8 cellular contexts compared by ENCODE assay signal in genomic region chr7:90597527-90597871, GRCh38. TPM values are rescaled to one million over a fixed set of nuclear protein-coding genes. Genes with fewer than 3 reads are reported as not detected.
DNase-seq lines count a peak whose midpoint lies in the region; ATAC-seq, FAIRE-seq and TF ChIP-seq lines count a peak whose summit lies in the region.
"Had no signal": no experiment of that assay in that cellular context is flagged by ENCODE, and none has a peak within 500 bp of the region (broad histone marks: within the 10 kb centered on the region; RNA-seq: fewer than 3 reads in every experiment).

No MANE protein-coding gene starts in this region.

- H3K36me3 ChIP-seq in HEK293 (ENCODE audit: control insufficient read depth in 2 of 2, insufficient read depth in 1 of 2, low read length in 2 of 2) = no peaks in the 10 kb centered on the region
- H3K36me3 ChIP-seq in iPS-18a (ENCODE audit: control insufficient read depth, low read depth, low read length) = no peaks in the 10 kb centered on the region

- peaks cover 14% of the 10 kb centered on the region for H3K4me1 Mint-ChIP-seq in activated T-helper 17 cell treated with anti-CD3 and anti-CD28 coated beads, Interleukin-2, amount 50 U/mL, for 72 hours
- peaks cover 63% of the 10 kb centered on the region for H3K4me1 Mint-ChIP-seq in stimulated activated memory B cell treated with anti-CD40 and anti-IgM and Interleukin-4, amounts not matched to agents 10 μg/mL and 1 μg/mL and 100 μg/mL, for 72 hours
- peaks cover 20% of the 10 kb centered on the region for H3K4me1 Mint-ChIP-seq in activated CD4-positive, alpha-beta T cell treated with anti-CD3 and anti-CD28 coated beads for 36 hours

- H3K9me3 ChIP-seq in HEK293 (ENCODE audit: control insufficient read depth, insufficient read depth, low read depth, low read length) = no peaks in the 10 kb centered on the region
- H3K9me3 ChIP-seq in iPS-18a (ENCODE audit: control insufficient read depth, low read depth, low read length) = no peaks in the 10 kb centered on the region

- H3K9me3 Mint-ChIP-seq in activated T-helper 17 cell treated with anti-CD3 and anti-CD28 coated beads, Interleukin-2, amount 50 U/mL, for 72 hours = no peaks in the 10 kb centered on the region
- no peaks in the 10 kb centered on the region for H3K9me3 Mint-ChIP-seq in stimulated activated memory B cell treated with anti-CD40 and anti-IgM and Interleukin-4, amounts not matched to agents 10 μg/mL and 1 μg/mL and 100 μg/mL, for 72 hours
- H3K9me3 Mint-ChIP-seq in activated CD4-positive, alpha-beta T cell treated with anti-CD3 and anti-CD28 coated beads for 36 hours (ENCODE audit: low read depth) = no peaks in the 10 kb centered on the region

- TF ChIP-seq CTCF in HEK293 (tag by site-specific recombination; IDR thresholded peaks at IDR 0.05) = no peak

- POLR2A ChIA-PET in HEK293 (lab: Yijun Ruan, JAX) = interaction anchor here (1.3 to 2.3 kb wide), 2 partner anchors 9 to 28 kb away, joined by 5 to 10 read pairs; no protein-coding TSS in a partner anchor
- POLR2A ChIA-PET in activated CD4-positive, alpha-beta T cell treated with anti-CD3 and anti-CD28 coated beads for 36 hours (lab: Charles Lee) = no interaction called here

- H3K4me3 ChIP-seq in HEK293 (ENCODE audit: low read depth, low read length) (peak overlapping the region; percentile 89), iPS-18a (ENCODE audit: low read length) (peak overlapping the region; percentile 76)

- no peak for FAIRE-seq in GM12891 (lab: Jason Lieb, UNC)

- H3K4me3 Mint-ChIP-seq in activated T-helper 17 cell treated with anti-CD3 and anti-CD28 coated beads, Interleukin-2, amount 50 U/mL, for 72 hours = peak overlapping the region; percentile 54
- peak overlapping the region; percentile 91 for H3K4me3 Mint-ChIP-seq in stimulated activated memory B cell treated with anti-CD40 and anti-IgM and Interleukin-4, amounts not matched to agents 10 μg/mL and 1 μg/mL and 100 μg/mL, for 72 hours
- H3K4me3 Mint-ChIP-seq in activated CD4-positive, alpha-beta T cell treated with anti-CD3 and anti-CD28 coated beads for 36 hours = no peak overlapping the region

- no peaks in the 10 kb centered on the region for H3K36me3 Mint-ChIP-seq in activated T-helper 17 cell treated with anti-CD3 and anti-CD28 coated beads, Interleukin-2, amount 50 U/mL, for 72 hours (ENCODE audit: low read depth)
- H3K36me3 Mint-ChIP-seq in stimulated activated memory B cell treated with anti-CD40 and anti-IgM and Interleukin-4, amounts not matched to agents 10 μg/mL and 1 μg/mL and 100 μg/mL, for 72 hours = no peaks in the 10 kb centered on the region
- no peaks in the 10 kb centered on the region for H3K36me3 Mint-ChIP-seq in activated CD4-positive, alpha-beta T cell treated with anti-CD3 and anti-CD28 coated beads for 36 hours (ENCODE audit: low read depth)

- intact Hi-C loops in activated CD4-positive, alpha-beta T cell treated with anti-CD3 and anti-CD28 coated beads for 36 hours (cut with DNase I, micrococcal nuclease) = loop anchor here (5.0 kb wide), 2 partner anchors 250 to 665 kb away; partner anchors contain the start of genes FZD1 (in 1 of the 2) and GTPBP10 (in 1 of the 2)

- no peak for ATAC-seq in activated T-helper 17 cell treated with anti-CD3 and anti-CD28 coated beads, Interleukin-2, amount 50 U/mL, for 72 hours (replicated peaks)
- ATAC-seq in stimulated activated memory B cell treated with anti-CD40 and anti-IgM and Interleukin-4, amounts not matched to agents 10 μg/mL and 1 μg/mL and 100 μg/mL, for 72 hours = no peak
- no peak for ATAC-seq in esophagus mucosa
- ATAC-seq in activated CD4-positive, alpha-beta T cell treated with anti-CD3 and anti-CD28 coated beads for 36 hours = no peak

- no peak for DNase-seq in activated CD4-positive, alpha-beta T cell treated with anti-CD3 and anti-CD28 coated beads for 36 hours
- no peak for DNase-seq in GM12891 (ENCODE audit: insufficient read length, low spot score)
- DNase-seq: NCI-H187 had no signal

- peaks cover 49% of the 10 kb centered on the region for H3K27me3 Mint-ChIP-seq in activated T-helper 17 cell treated with anti-CD3 and anti-CD28 coated beads, Interleukin-2, amount 50 U/mL, for 72 hours
- H3K27me3 Mint-ChIP-seq in stimulated activated memory B cell treated with anti-CD40 and anti-IgM and Interleukin-4, amounts not matched to agents 10 μg/mL and 1 μg/mL and 100 μg/mL, for 72 hours = no peaks in the 10 kb centered on the region
- peaks cover 49% of the 10 kb centered on the region for H3K27me3 Mint-ChIP-seq in activated CD4-positive, alpha-beta T cell treated with anti-CD3 and anti-CD28 coated beads for 36 hours

- H3K4me1 ChIP-seq in HEK293 (ENCODE audit: control insufficient read depth, insufficient read depth, low read length) (peaks cover 13% of the 10 kb centered on the region), iPS-18a (ENCODE audit: control insufficient read depth, low read depth, low read length) (peaks cover 2% of the 10 kb centered on the region)

- no peak overlapping the region for H3K27ac Mint-ChIP-seq in activated T-helper 17 cell treated with anti-CD3 and anti-CD28 coated beads, Interleukin-2, amount 50 U/mL, for 72 hours
- peak overlapping the region; percentile 91 for H3K27ac Mint-ChIP-seq in stimulated activated memory B cell treated with anti-CD40 and anti-IgM and Interleukin-4, amounts not matched to agents 10 μg/mL and 1 μg/mL and 100 μg/mL, for 72 hours
- H3K27ac Mint-ChIP-seq in activated CD4-positive, alpha-beta T cell treated with anti-CD3 and anti-CD28 coated beads for 36 hours = no peak overlapping the region

- H3K27ac ChIP-seq in HEK293 (ENCODE audit: extremely low read depth, low read depth, low read length) (no peak overlapping the region), iPS-18a (ENCODE audit: low read length) (no peak overlapping the region)

- CTCF ChIA-PET in HEK293 (lab: Yijun Ruan, JAX) = interaction anchor here (3.0 to 3.4 kb wide), 3 partner anchors 28 to 143 kb away, joined by 8 to 19 read pairs (median 18); no protein-coding TSS in a partner anchor
- CTCF ChIA-PET in activated CD4-positive, alpha-beta T cell treated with anti-CD3 and anti-CD28 coated beads for 36 hours (lab: Charles Lee) = interaction anchor here (0.6 kb wide), 1 partner anchor 655 kb away, joined by 3 read pairs; no protein-coding TSS in a partner anchor

- peaks cover 8% of the 10 kb centered on the region for H3K27me3 ChIP-seq in iPS-18a (ENCODE audit: control insufficient read depth, insufficient read depth, low read length)

- peak overlapping the region; percentile 75 for H3K9ac ChIP-seq in iPS-18a (ENCODE audit: low read length)

- no peak for TF ChIP-seq POLR2A in GM12891 (IDR thresholded peaks at IDR 0.05; ENCODE audit: low read depth, low read length)

TF ChIP-seq in GM12891, 5 proteins besides CTCF, POLR2A, EP300 and RAD21:
- TF ChIP-seq SPI1 (IDR thresholded peaks at IDR 0.05; ENCODE audit: low read depth, low read length) (no peak), PAX5 (IDR thresholded peaks at IDR 0.05; ENCODE audit: insufficient read depth, low read length, severe bottlenecking) (no peak), TAF1 (IDR thresholded peaks at IDR 0.05; ENCODE audit: low read depth, low read length) (no peak), POLR2AphosphoS5 (IDR thresholded peaks at IDR 0.05; ENCODE audit: low read depth, low read length) (no peak), POU2F2 (IDR thresholded peaks at IDR 0.05; ENCODE audit: low read depth, low read length) (no peak)

RNA-seq across cellular contexts. Expression of gene CDK14, which starts 1.4 kb away (rescaled TPM):
- total RNA-seq in activated T-helper 17 cell treated with anti-CD3 and anti-CD28 coated beads, Interleukin-2, amount 50 U/mL, for 72 hours = 1 to 10 TPM in 1 of 2 donors, under 1 TPM in 1; 0.04 to 1.4 TPM
- total RNA-seq in esophagus mucosa = 1.1 TPM
- total RNA-seq in activated CD4-positive, alpha-beta T cell treated with anti-CD3 and anti-CD28 coated beads for 36 hours = under 1 TPM; 0.80 to 0.84 TPM
- 4.6 TPM for polyA plus RNA-seq in GM12891 (2012; ENCODE audit: low read depth, missing spikeins)
